In genomic region chr3:11379238-11379823, GRCh38 we compare ENCODE assay signal across 8 cellular contexts.
A peak's percentile ranks its signal among the peaks of the same experiment; 100 is the strongest.
DNase-seq lines count a peak whose midpoint lies in the region; ATAC-seq and TF ChIP-seq lines count a peak whose summit lies in the region.

No MANE protein-coding gene starts in this region.

- peak; percentile 31 for DNase-seq in Caki2 (ENCODE audit: low read depth)
- DNase-seq in HT1080 (ENCODE audit: low read depth), result peak; percentile 50
- DNase-seq in fibroblast of mammary gland (ENCODE audit: low read depth), result peak; percentile 69
- no peak for DNase-seq in omental fat pad (ENCODE audit: low spot score)
- DNase-seq in stimulated activated CD4-positive, alpha-beta T cell treated with anti-CD3 and anti-CD28 coated beads, Interleukin-4, amount 100 ng/mL, for 4 hours, result no peak

- ATAC-seq in SK-N-SH treated with all-trans-retinoic acid at 6 μM for 48 hours (peak; percentile 79), omental fat pad (ENCODE audit: low FRiP score) (peak; percentile 62), HG03039 (IDR thresholded peaks at IDR 0.05; ENCODE audit: unreplicated experiment) (no peak), HG03442 (IDR thresholded peaks at IDR 0.05; ENCODE audit: unreplicated experiment) (no peak)

- H3K4me3 ChIP-seq in fibroblast of mammary gland (ENCODE audit: control insufficient read depth, low read depth, low read length), result no peak overlapping the region

- TF ChIP-seq CTCF in fibroblast of mammary gland (conservative IDR thresholded peaks at IDR 0.05; ENCODE audit: control insufficient read depth, insufficient read depth, low read depth, low read length), result peak; percentile 53
- TF ChIP-seq CTCF in omental fat pad (IDR thresholded peaks at IDR 0.05), result peak in 1 of 3 donors; percentile 34

- in situ Hi-C loops in Caki2 (cut with HindIII; ENCODE audit: low pct_unique_long_range_greater_than_20kb, low sequenced_read_pairs), result no loop called here

TF ChIP-seq in SK-N-SH treated with all-trans-retinoic acid at 6 μM for 48 hours, 23 proteins besides CTCF, POLR2A, EP300 and RAD21:
- TF ChIP-seq TSHZ2 (CRISPR knock-in tag; IDR thresholded peaks at IDR 0.05) (no peak), ZC3H10 (CRISPR knock-in tag; IDR thresholded peaks at IDR 0.05) (no peak), CREB5 (CRISPR knock-in tag; IDR thresholded peaks at IDR 0.05; ENCODE audit: low read depth) (no peak)

Comparison
In these comparisons a context has a peak if more than half of its experiments do, and no peak if none do; other contexts are left out.
1. DNase-seq: peak in Caki2 (single experiment), HT1080 (single experiment) and fibroblast of mammary gland (single experiment); none in omental fat pad (single experiment) and stimulated activated CD4-positive, alpha-beta T cell treated with anti-CD3 and anti-CD28 coated beads, Interleukin-4, amount 100 ng/mL, for 4 hours (0 of 2).
2. ATAC-seq: peak in SK-N-SH treated with all-trans-retinoic acid at 6 μM for 48 hours (single experiment) and omental fat pad (single experiment); none in HG03039 (single experiment) and HG03442 (single experiment).